Comparison of ENCODE assay signal across 22 cellular contexts in the genomic region with DNA sequence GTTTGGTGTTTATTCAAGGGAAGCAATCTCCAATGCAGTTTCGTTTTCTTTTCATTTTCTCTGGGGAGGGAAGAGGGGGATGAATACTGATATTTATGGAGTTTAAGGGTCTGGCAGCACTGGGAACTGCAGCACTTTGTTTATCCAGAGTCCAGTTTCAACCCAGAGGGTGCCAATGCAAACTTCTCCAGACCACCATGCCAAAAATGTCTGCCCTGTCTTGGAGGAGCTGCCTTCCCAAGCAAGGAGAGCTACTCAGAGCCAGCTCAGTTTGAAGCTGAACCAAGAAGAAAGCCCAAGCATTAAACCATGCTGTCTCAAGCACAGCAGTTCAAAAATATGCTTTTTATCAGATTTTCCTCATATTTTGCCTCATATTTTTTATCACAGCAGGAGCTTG.
"Had no signal": no experiment of that assay in that cellular context is flagged by ENCODE, and none has a peak within 500 bp of the region (broad histone marks: within the 10 kb centered on the region; RNA-seq: fewer than 3 reads in every experiment).

No MANE protein-coding gene starts in this region.

- H3K4me3 ChIP-seq: dorsolateral prefrontal cortex, heart right ventricle, testis, upper lobe of right lung had no signal

- DNase-seq: activated CD4-positive, alpha-beta memory T cell treated with anti-CD3 and anti-CD28 coated beads, Interleukin-2, amount 10 ng/mL, durations not matched to agents 7 days and 5 days; activated CD4-positive, alpha-beta T cell treated with anti-CD3 and anti-CD28 coated beads, Interleukin-2, amount 10 ng/mL, durations not matched to agents 24 days and 14 days; activated effector memory CD4-positive, alpha-beta T cell treated with anti-CD3 and anti-CD28 coated beads, Interleukin-2, amount 50 U/mL, for 16 hours; activated naive CD4-positive, alpha-beta T cell treated with anti-CD3 and anti-CD28 coated beads, Interleukin-2, amount 50 U/mL, for 16 hours; activated naive CD8-positive, alpha-beta T cell treated with anti-CD3 and anti-CD28 coated beads, Interleukin-2, amount 50 U/mL, for 24 hours; brain microvascular endothelial cell; central memory CD4-positive, alpha-beta T cell; dorsolateral prefrontal cortex; esophagus squamous epithelium; foreskin fibroblast; heart right ventricle; islet precursor cell; left cardiac atrium; posterior cingulate gyrus; retina; stimulated activated CD4-positive, alpha-beta T cell treated with anti-CD3 and anti-CD28 coated beads, Interleukin-2, amount 100 ng/mL, for 48 hours; stimulated activated CD8-positive, alpha-beta memory T cell treated with anti-CD3 and anti-CD28 coated beads, Interleukin-4, amount 100 ng/mL, for 48 hours; stimulated activated naive B cell treated with anti-CD40 and anti-IgM and Interleukin-4, amounts not matched to agents 10 μg/mL and 1 μg/mL and 100 μg/mL, for 72 hours; testis; upper lobe of right lung had no signal

- H3K4me1 ChIP-seq: esophagus squamous epithelium, heart right ventricle, testis, upper lobe of right lung had no signal

- H3K36me3 ChIP-seq: brain microvascular endothelial cell, esophagus squamous epithelium, heart right ventricle, upper lobe of right lung had no signal

- H3K27ac ChIP-seq: brain microvascular endothelial cell, dorsolateral prefrontal cortex, esophagus squamous epithelium, heart right ventricle, testis, upper lobe of right lung, VCaP had no signal

- H3K9me3 ChIP-seq: testis had no signal

- ATAC-seq: activated CD4-positive, CD25-positive, alpha-beta regulatory T cell treated with anti-CD3 and anti-CD28 coated beads, Interleukin-2, amount 50 U/mL, for 24 hours; activated naive CD8-positive, alpha-beta T cell treated with anti-CD3 and anti-CD28 coated beads, Interleukin-2, amount 50 U/mL, for 24 hours; heart right ventricle; left cardiac atrium; stimulated activated naive B cell treated with anti-CD40 and anti-IgM and Interleukin-4, amounts not matched to agents 10 μg/mL and 1 μg/mL and 100 μg/mL, for 72 hours; upper lobe of right lung had no signal

- H3K27me3 ChIP-seq: brain microvascular endothelial cell, dorsolateral prefrontal cortex, esophagus squamous epithelium, heart right ventricle, testis, upper lobe of right lung had no signal
